8 cellular contexts compared by ENCODE assay signal in genomic region chr11:10366568-10367331, GRCh38.
DNase-seq lines count a peak whose midpoint lies in the region; ATAC-seq, FAIRE-seq and TF ChIP-seq lines count a peak whose summit lies in the region.

No MANE protein-coding gene starts in this region.

- DNase-seq in Ammon's horn (ENCODE audit: low spot score) (peak; percentile 84), NCI-H82 treated with DMSO at 0.1 percent for 48 hours (lab: John Stamatoyannopoulos, UW; ENCODE audit: unreplicated experiment) (peak; percentile 93), mucosa of descending colon (peak; percentile 75 to 89 (median 75))
- DNase-seq in activated CD4-positive, alpha-beta memory T cell treated with anti-CD3 and anti-CD28 coated beads, Interleukin-2, amount 10 ng/mL, durations not matched to agents 7 days and 5 days: peak; percentile 59
- peak; percentile 44 to 72 for DNase-seq in stimulated activated effector memory CD8-positive, alpha-beta T cell treated with anti-CD3 and anti-CD28 coated beads, Interleukin-12 subunit alpha, Interleukin-12 subunit beta, amount 100 ng/mL, for 72 hours (ENCODE audit: low spot score in 2 of 2)

- POLR2A ChIA-PET in activated CD4-positive, alpha-beta memory T cell treated with anti-CD3 and anti-CD28 coated beads, Interleukin-2, amount 10 ng/mL, durations not matched to agents 7 days and 5 days (lab: Charles Lee): no interaction called here

- H3K4me1 Mint-ChIP-seq in activated CD4-positive, alpha-beta memory T cell treated with anti-CD3 and anti-CD28 coated beads, Interleukin-2, amount 10 ng/mL, durations not matched to agents 7 days and 5 days: peaks cover 7% of the 10 kb centered on the region
- H3K4me1 Mint-ChIP-seq in stimulated activated effector memory CD8-positive, alpha-beta T cell treated with anti-CD3 and anti-CD28 coated beads, Interleukin-12 subunit alpha, Interleukin-12 subunit beta, amount 100 ng/mL, for 72 hours: peaks cover 8% of the 10 kb centered on the region

- CTCF ChIA-PET in activated CD4-positive, alpha-beta memory T cell treated with anti-CD3 and anti-CD28 coated beads, Interleukin-2, amount 10 ng/mL, durations not matched to agents 7 days and 5 days (lab: Charles Lee): interaction anchor here (0.6 to 1.5 kb wide), 23 partner anchors 10 to 753 kb away, joined by 3 to 7 read pairs (median 3); partner anchors contain the start of gene RNF141

- no peaks in the 10 kb centered on the region for H3K36me3 Mint-ChIP-seq in activated CD4-positive, alpha-beta memory T cell treated with anti-CD3 and anti-CD28 coated beads, Interleukin-2, amount 10 ng/mL, durations not matched to agents 7 days and 5 days (ENCODE audit: low read depth)
- H3K36me3 Mint-ChIP-seq in stimulated activated effector memory CD8-positive, alpha-beta T cell treated with anti-CD3 and anti-CD28 coated beads, Interleukin-12 subunit alpha, Interleukin-12 subunit beta, amount 100 ng/mL, for 72 hours: no peaks in the 10 kb centered on the region

- peak; percentile 15 for FAIRE-seq in endometrium (lab: Jason Lieb, UNC)

- H3K9me3 ChIP-seq in mucosa of descending colon: no peaks in the 10 kb centered on the region

- no peaks in the 10 kb centered on the region for H3K9me3 Mint-ChIP-seq in activated CD4-positive, alpha-beta memory T cell treated with anti-CD3 and anti-CD28 coated beads, Interleukin-2, amount 10 ng/mL, durations not matched to agents 7 days and 5 days
- H3K9me3 Mint-ChIP-seq in stimulated activated effector memory CD8-positive, alpha-beta T cell treated with anti-CD3 and anti-CD28 coated beads, Interleukin-12 subunit alpha, Interleukin-12 subunit beta, amount 100 ng/mL, for 72 hours: peaks cover 3% of the 10 kb centered on the region

- peaks cover 3% of the 10 kb centered on the region for H3K4me1 ChIP-seq in mucosa of descending colon (ENCODE audit: low read depth)

- H3K27ac Mint-ChIP-seq in activated CD4-positive, alpha-beta memory T cell treated with anti-CD3 and anti-CD28 coated beads, Interleukin-2, amount 10 ng/mL, durations not matched to agents 7 days and 5 days: no peak overlapping the region
- H3K27ac Mint-ChIP-seq in stimulated activated effector memory CD8-positive, alpha-beta T cell treated with anti-CD3 and anti-CD28 coated beads, Interleukin-12 subunit alpha, Interleukin-12 subunit beta, amount 100 ng/mL, for 72 hours: peak overlapping the region; percentile 76

- peak; percentile 78 for TF ChIP-seq CTCF in mucosa of descending colon (IDR thresholded peaks at IDR 0.05)

- no peaks in the 10 kb centered on the region for H3K36me3 ChIP-seq in mucosa of descending colon (ENCODE audit: low read depth)

- H3K4me3 ChIP-seq in mucosa of descending colon: no peak overlapping the region

- ATAC-seq in GM19025 (IDR thresholded peaks at IDR 0.05; ENCODE audit: low read depth, unreplicated experiment): peak; percentile 57
- peak; percentile 66 for ATAC-seq in HG03460 (IDR thresholded peaks at IDR 0.05; ENCODE audit: unreplicated experiment)
- ATAC-seq in mucosa of descending colon: peak; percentile 98
- peak; percentile 83 for ATAC-seq in stimulated activated effector memory CD8-positive, alpha-beta T cell treated with anti-CD3 and anti-CD28 coated beads, Interleukin-12 subunit alpha, Interleukin-12 subunit beta, amount 100 ng/mL, for 72 hours

- peaks cover 17% of the 10 kb centered on the region for H3K27me3 Mint-ChIP-seq in activated CD4-positive, alpha-beta memory T cell treated with anti-CD3 and anti-CD28 coated beads, Interleukin-2, amount 10 ng/mL, durations not matched to agents 7 days and 5 days

- intact Hi-C loops in mucosa of descending colon (cut with DNase I, micrococcal nuclease): no loop called here

- H3K4me3 Mint-ChIP-seq in activated CD4-positive, alpha-beta memory T cell treated with anti-CD3 and anti-CD28 coated beads, Interleukin-2, amount 10 ng/mL, durations not matched to agents 7 days and 5 days: no peak overlapping the region
- peak overlapping the region; percentile 50 for H3K4me3 Mint-ChIP-seq in stimulated activated effector memory CD8-positive, alpha-beta T cell treated with anti-CD3 and anti-CD28 coated beads, Interleukin-12 subunit alpha, Interleukin-12 subunit beta, amount 100 ng/mL, for 72 hours
